3 cellular contexts compared by ENCODE assay signal in the genomic region with DNA sequence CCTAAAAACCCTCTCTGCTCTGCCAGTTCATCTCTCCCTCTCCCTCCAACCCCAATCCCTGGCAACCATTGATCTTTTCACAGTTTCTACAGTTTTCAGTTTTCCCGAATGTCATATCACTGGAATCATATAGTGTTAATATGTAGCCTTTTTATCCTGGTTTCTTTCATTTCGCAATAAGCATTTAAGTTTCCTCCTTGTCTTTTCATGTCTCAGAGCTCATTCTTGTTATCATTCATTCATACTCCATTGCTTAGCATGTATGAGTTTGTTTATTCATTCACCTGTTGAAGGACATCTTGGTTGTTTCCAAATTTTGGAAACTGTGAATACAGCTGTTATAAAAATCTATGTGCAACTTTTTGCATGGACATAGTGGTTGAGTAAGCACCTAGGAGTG.
TF ChIP-seq lines count a peak whose summit lies in the region.

No MANE protein-coding gene starts in this region.

TF ChIP-seq in HEK293, 187 proteins besides CTCF, POLR2A, EP300 and RAD21:
- no peak for TF ChIP-seq GLI2 (tag by site-specific recombination; IDR thresholded peaks at IDR 0.05; ENCODE audit: borderline replicate concordance, low read depth)
- no peak for TF ChIP-seq ZNF747 (tag by site-specific recombination; IDR thresholded peaks at IDR 0.05)
- TF ChIP-seq SCRT2 (tag by site-specific recombination; IDR thresholded peaks at IDR 0.05): 0 out of 2 replicates have a peak, but pooled peaks have one; percentile 31

TF ChIP-seq in IMR-90, 13 proteins besides CTCF, POLR2A, EP300 and RAD21:
- peak; percentile 80 for TF ChIP-seq CEBPB (IDR thresholded peaks at IDR 0.05; ENCODE audit: low read depth, low read length)
- TF ChIP-seq MXI1 (IDR thresholded peaks at IDR 0.05; ENCODE audit: borderline replicate concordance, low read depth, low read length): no peak
- no peak for TF ChIP-seq CHD1 (IDR thresholded peaks at IDR 0.05; ENCODE audit: low read depth, low read length)
- no peak for TF ChIP-seq NFE2L2 (IDR thresholded peaks at IDR 0.05; ENCODE audit: low read depth, low read length)

TF ChIP-seq in K562, 482 proteins besides CTCF, POLR2A, EP300 and RAD21:
- TF ChIP-seq CEBPB (tag; IDR thresholded peaks at IDR 0.05): peak; percentile 61
- no peak for TF ChIP-seq CHD4 (IDR thresholded peaks at IDR 0.05; ENCODE audit: insufficient read depth, insufficient replicate concordance, low read depth, low read length, poor library complexity, severe bottlenecking)
